ENCODE assay signal across 14 cellular contexts in the genomic region with DNA sequence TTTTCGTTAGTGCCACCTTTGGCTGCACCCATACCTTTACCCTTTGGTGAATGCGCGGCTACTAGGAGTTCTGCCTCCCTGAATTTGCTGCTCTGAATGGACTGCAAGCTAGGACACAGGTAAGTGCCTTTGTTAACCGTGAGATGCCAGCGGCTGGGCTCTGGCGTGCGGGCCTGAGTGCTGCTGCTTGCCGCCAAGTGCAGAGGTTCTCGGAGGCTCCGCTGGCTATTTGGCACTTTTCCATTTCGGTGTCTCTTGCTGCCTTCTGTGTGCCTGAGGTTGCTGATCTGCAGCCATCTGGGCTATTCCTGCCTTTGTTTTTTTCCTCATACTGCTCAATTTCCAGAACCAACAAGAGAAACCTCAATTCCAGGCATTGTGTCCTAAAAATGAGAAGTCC. TPM values are rescaled to one million over a fixed set of nuclear protein-coding genes. Genes with fewer than 3 reads are reported as not detected.
DNase-seq lines count a peak whose midpoint lies in the region; ATAC-seq lines count a peak whose summit lies in the region.
"Had no signal": no experiment of that assay in that cellular context is flagged by ENCODE, and none has a peak within 500 bp of the region (broad histone marks: within the 10 kb centered on the region; RNA-seq: fewer than 3 reads in every experiment).

No MANE protein-coding gene starts in this region.

- peak; percentile 22 for ATAC-seq in left lobe of liver
- ATAC-seq: PC-3 had no signal

- peak; percentile 5 for DNase-seq in NCI-H1105 treated with DMSO at 0.1 percent for 48 hours (lab: John Stamatoyannopoulos, UW)
- no peak for DNase-seq in NCI-H1105 (lab: John Stamatoyannopoulos, UW)
- DNase-seq in DMS 273 treated with DMSO at 0.1 percent for 48 hours (lab: John Stamatoyannopoulos, UW) = peak; percentile 79
- DNase-seq in NCI-H2171 treated with DMSO at 0.1 percent for 48 hours (lab: John Stamatoyannopoulos, UW) = peak; percentile 59
- DNase-seq in left lobe of liver (ENCODE audit: low spot score) = no peak
- no peak for DNase-seq in ureter (ENCODE audit: low spot score)
- no peak for DNase-seq in cerebellum (ENCODE audit: low spot score)
- DNase-seq in COR-L47 (lab: John Stamatoyannopoulos, UW) = no peak
- DNase-seq: activated CD4-positive, alpha-beta T cell treated with anti-CD3 and anti-CD28 coated beads for 1 hour; NCI-H2107; PC-3; SHP77 treated with DMSO at 0.1 percent for 48 hours; stimulated activated CD4-positive, alpha-beta T cell treated with anti-CD3 and anti-CD28 coated beads, Interleukin-2, amount 100 ng/mL, for 24 hours; stimulated activated naive CD4-positive, alpha-beta T cell had no signal

RNA-seq across cellular contexts. Expression of gene TBC1D14, which starts 4.1 kb away (rescaled TPM):
- 29.3 TPM for total RNA-seq in left lobe of liver
- 44.8 TPM for total RNA-seq in ureter
- 94.1 TPM for total RNA-seq in cerebellum

Comparison
In these comparisons a context has a peak if more than half of its experiments do, and no peak if none do; other contexts are left out.
1. DNase-seq: peak in NCI-H1105 treated with DMSO at 0.1 percent for 48 hours (single experiment), DMS 273 treated with DMSO at 0.1 percent for 48 hours (single experiment) and NCI-H2171 treated with DMSO at 0.1 percent for 48 hours (single experiment); none in NCI-H1105 (single experiment), left lobe of liver (single experiment), ureter (single experiment), cerebellum (single experiment) and COR-L47 (single experiment).